1 cellular context compared by ENCODE assay signal in the genomic region with DNA sequence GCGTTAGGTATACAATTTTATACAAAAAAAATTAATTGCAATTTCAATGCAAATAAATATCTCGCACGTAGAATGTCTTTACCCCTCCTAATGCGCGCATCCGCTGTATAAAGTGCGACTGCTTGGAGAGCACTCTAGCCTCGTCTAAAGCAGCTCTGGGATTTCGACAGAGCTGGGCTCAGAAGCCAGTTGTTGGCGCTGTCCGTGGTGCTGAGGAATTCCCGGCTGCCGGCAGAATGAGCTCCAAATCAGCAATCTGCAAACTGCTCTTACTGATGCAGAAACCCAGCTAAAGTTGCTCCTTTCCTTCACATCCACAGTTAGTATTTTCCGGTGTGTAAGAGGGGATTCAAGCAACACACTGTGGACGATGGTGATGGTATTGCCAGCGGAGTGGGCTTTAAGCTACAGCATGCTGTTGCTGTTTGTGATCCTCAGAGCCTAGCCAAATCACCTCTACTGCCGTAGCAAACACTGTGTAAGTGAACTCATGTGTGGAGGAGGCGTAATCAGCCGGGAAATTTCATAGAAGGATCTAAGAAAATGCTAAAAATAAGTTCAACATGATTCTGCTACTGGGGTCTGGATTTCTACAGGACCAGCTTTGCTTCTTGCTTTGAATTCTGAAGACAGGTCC.
A peak's percentile ranks its signal among the peaks of the same experiment; 100 is the strongest.
TF ChIP-seq lines count a peak whose summit lies in the region.

A gene (plus strand): TSS at position 137 of the 637 bp plus-strand sequence. CDS start 3,140 bp downstream, outside the sequence.

TF ChIP-seq in WTC11, 78 proteins besides CTCF, POLR2A, EP300 and RAD21 (continued from another document and continues in another):
- TF ChIP-seq SMAD3 (CRISPR knock-in tag; IDR thresholded peaks at IDR 0.05; ENCODE audit: borderline replicate concordance) = peak; percentile 91
- TF ChIP-seq, protein P1, sequence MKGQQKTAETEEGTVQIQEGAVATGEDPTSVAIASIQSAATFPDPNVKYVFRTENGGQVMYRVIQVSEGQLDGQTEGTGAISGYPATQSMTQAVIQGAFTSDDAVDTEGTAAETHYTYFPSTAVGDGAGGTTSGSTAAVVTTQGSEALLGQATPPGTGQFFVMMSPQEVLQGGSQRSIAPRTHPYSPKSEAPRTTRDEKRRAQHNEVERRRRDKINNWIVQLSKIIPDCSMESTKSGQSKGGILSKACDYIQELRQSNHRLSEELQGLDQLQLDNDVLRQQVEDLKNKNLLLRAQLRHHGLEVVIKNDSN (CRISPR knock-in tag; IDR thresholded peaks at IDR 0.05) = peak; percentile 66
- TF ChIP-seq, protein P2, sequence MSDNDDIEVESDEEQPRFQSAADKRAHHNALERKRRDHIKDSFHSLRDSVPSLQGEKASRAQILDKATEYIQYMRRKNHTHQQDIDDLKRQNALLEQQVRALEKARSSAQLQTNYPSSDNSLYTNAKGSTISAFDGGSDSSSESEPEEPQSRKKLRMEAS (CRISPR knock-in tag; IDR thresholded peaks at IDR 0.05) = peak; percentile 45; the same call in 1 of the 2 replicates
- TF ChIP-seq, protein P3, sequence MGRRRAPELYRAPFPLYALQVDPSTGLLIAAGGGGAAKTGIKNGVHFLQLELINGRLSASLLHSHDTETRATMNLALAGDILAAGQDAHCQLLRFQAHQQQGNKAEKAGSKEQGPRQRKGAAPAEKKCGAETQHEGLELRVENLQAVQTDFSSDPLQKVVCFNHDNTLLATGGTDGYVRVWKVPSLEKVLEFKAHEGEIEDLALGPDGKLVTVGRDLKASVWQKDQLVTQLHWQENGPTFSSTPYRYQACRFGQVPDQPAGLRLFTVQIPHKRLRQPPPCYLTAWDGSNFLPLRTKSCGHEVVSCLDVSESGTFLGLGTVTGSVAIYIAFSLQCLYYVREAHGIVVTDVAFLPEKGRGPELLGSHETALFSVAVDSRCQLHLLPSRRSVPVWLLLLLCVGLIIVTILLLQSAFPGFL (CRISPR knock-in tag; IDR thresholded peaks at IDR 0.05; ENCODE audit: borderline replicate concordance) = no peak
- peak; percentile 72; the same call in 1 of the 2 replicates for TF ChIP-seq MYBL2 (CRISPR knock-in tag; IDR thresholded peaks at IDR 0.05)
- no peak for TF ChIP-seq ZNF396 (CRISPR knock-in tag; IDR thresholded peaks at IDR 0.05; ENCODE audit: borderline replicate concordance)
- TF ChIP-seq SOX15 (CRISPR knock-in tag; IDR thresholded peaks at IDR 0.05) = no peak
- 0 out of 2 replicates have a peak, but pooled peaks have one; percentile 67 for TF ChIP-seq ELF4 (CRISPR knock-in tag; IDR thresholded peaks at IDR 0.05; ENCODE audit: low read depth)
- no peak for TF ChIP-seq NR1H2 (CRISPR knock-in tag; IDR thresholded peaks at IDR 0.05)
- TF ChIP-seq FOXP1 (CRISPR knock-in tag; IDR thresholded peaks at IDR 0.05; ENCODE audit: borderline replicate concordance) = peak; percentile 92
- peak; percentile 68; the same call in 1 of the 2 replicates for TF ChIP-seq JUN (CRISPR knock-in tag; IDR thresholded peaks at IDR 0.05)
- TF ChIP-seq, protein P4, sequence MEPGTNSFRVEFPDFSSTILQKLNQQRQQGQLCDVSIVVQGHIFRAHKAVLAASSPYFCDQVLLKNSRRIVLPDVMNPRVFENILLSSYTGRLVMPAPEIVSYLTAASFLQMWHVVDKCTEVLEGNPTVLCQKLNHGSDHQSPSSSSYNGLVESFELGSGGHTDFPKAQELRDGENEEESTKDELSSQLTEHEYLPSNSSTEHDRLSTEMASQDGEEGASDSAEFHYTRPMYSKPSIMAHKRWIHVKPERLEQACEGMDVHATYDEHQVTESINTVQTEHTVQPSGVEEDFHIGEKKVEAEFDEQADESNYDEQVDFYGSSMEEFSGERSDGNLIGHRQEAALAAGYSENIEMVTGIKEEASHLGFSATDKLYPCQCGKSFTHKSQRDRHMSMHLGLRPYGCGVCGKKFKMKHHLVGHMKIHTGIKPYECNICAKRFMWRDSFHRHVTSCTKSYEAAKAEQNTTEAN (CRISPR knock-in tag; IDR thresholded peaks at IDR 0.05) = peak; percentile 81; the same call in 1 of the 2 replicates
- TF ChIP-seq, protein P5, sequence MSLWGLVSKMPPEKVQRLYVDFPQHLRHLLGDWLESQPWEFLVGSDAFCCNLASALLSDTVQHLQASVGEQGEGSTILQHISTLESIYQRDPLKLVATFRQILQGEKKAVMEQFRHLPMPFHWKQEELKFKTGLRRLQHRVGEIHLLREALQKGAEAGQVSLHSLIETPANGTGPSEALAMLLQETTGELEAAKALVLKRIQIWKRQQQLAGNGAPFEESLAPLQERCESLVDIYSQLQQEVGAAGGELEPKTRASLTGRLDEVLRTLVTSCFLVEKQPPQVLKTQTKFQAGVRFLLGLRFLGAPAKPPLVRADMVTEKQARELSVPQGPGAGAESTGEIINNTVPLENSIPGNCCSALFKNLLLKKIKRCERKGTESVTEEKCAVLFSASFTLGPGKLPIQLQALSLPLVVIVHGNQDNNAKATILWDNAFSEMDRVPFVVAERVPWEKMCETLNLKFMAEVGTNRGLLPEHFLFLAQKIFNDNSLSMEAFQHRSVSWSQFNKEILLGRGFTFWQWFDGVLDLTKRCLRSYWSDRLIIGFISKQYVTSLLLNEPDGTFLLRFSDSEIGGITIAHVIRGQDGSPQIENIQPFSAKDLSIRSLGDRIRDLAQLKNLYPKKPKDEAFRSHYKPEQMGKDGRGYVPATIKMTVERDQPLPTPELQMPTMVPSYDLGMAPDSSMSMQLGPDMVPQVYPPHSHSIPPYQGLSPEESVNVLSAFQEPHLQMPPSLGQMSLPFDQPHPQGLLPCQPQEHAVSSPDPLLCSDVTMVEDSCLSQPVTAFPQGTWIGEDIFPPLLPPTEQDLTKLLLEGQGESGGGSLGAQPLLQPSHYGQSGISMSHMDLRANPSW (CRISPR knock-in tag; conservative IDR thresholded peaks at IDR 0.05; ENCODE audit: low read depth) = no peak
- TF ChIP-seq, protein P6, sequence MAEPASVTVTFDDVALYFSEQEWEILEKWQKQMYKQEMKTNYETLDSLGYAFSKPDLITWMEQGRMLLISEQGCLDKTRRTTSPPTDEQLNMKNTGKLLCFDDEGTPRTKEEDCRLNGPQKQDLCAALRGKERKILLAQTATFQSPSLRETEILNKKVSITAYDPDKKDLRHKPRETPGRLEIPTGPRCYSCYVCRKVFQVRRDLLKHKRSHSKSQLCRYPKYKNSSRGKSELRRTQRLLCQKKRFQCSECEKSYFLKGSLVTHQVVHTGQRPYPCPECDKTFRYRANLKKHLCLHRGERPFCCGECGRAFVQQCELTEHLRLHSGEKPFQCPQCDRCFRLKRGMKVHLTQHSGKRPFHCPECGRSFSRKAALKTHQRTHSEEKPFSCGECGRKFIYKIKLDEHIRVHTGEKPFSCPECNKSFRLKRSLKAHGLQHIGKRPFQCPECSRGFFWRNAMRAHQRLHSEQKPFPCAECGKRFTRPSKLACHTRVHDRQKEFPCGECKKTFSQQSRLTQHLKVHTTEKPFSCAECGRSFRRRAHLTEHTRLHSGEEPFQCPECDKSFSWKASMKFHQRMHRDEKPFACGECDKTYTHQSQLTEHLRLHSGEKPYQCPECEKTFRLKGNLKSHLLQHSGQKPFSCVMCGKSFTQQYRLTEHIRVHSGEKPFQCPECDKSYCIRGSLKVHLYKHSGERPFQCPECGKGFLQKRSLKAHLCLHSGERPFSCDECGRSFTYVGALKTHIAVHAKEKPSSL (CRISPR knock-in tag; conservative IDR thresholded peaks at IDR 0.05) = no peak
- TF ChIP-seq IRF2 (CRISPR knock-in tag; IDR thresholded peaks at IDR 0.05; ENCODE audit: borderline replicate concordance, low read depth) = no peak
- TF ChIP-seq RELA (CRISPR knock-in tag; IDR thresholded peaks at IDR 0.05; ENCODE audit: borderline replicate concordance) = no peak
- TF ChIP-seq, protein P7, sequence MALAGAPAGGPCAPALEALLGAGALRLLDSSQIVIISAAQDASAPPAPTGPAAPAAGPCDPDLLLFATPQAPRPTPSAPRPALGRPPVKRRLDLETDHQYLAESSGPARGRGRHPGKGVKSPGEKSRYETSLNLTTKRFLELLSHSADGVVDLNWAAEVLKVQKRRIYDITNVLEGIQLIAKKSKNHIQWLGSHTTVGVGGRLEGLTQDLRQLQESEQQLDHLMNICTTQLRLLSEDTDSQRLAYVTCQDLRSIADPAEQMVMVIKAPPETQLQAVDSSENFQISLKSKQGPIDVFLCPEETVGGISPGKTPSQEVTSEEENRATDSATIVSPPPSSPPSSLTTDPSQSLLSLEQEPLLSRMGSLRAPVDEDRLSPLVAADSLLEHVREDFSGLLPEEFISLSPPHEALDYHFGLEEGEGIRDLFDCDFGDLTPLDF (CRISPR knock-in tag; IDR thresholded peaks at IDR 0.05) = 0 out of 2 replicates have a peak, but pooled peaks have one; percentile 79
- TF ChIP-seq SP1 (CRISPR knock-in tag; conservative IDR thresholded peaks at IDR 0.05) = peak; percentile 53; the same call in 1 of the 2 replicates
- TF ChIP-seq, protein P8, sequence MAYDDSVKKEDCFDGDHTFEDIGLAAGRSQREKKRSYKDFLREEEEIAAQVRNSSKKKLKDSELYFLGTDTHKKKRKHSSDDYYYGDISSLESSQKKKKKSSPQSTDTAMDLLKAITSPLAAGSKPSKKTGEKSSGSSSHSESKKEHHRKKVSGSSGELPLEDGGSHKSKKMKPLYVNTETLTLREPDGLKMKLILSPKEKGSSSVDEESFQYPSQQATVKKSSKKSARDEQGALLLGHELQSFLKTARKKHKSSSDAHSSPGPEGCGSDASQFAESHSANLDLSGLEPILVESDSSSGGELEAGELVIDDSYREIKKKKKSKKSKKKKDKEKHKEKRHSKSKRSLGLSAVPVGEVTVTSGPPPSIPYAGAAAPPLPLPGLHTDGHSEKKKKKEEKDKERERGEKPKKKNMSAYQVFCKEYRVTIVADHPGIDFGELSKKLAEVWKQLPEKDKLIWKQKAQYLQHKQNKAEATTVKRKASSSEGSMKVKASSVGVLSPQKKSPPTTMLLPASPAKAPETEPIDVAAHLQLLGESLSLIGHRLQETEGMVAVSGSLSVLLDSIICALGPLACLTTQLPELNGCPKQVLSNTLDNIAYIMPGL (CRISPR knock-in tag; IDR thresholded peaks at IDR 0.05) = 0 out of 2 replicates have a peak, but pooled peaks have one; percentile 35
- TF ChIP-seq, protein P9, sequence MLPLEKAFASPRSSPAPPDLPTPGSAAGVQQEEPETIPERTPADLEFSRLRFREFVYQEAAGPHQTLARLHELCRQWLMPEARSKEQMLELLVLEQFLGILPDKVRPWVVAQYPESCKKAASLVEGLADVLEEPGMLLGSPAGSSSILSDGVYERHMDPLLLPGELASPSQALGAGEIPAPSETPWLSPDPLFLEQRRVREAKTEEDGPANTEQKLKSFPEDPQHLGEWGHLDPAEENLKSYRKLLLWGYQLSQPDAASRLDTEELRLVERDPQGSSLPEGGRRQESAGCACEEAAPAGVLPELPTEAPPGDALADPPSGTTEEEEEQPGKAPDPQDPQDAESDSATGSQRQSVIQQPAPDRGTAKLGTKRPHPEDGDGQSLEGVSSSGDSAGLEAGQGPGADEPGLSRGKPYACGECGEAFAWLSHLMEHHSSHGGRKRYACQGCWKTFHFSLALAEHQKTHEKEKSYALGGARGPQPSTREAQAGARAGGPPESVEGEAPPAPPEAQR (CRISPR knock-in tag; IDR thresholded peaks at IDR 0.05) = no peak
- TF ChIP-seq, protein P10, sequence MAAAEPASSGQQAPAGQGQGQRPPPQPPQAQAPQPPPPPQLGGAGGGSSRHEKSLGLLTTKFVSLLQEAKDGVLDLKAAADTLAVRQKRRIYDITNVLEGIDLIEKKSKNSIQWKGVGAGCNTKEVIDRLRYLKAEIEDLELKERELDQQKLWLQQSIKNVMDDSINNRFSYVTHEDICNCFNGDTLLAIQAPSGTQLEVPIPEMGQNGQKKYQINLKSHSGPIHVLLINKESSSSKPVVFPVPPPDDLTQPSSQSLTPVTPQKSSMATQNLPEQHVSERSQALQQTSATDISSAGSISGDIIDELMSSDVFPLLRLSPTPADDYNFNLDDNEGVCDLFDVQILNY (CRISPR knock-in tag; IDR thresholded peaks at IDR 0.05) = peak; percentile 56; the same call in 1 of the 2 replicates
- 0 out of 2 replicates have a peak, but pooled peaks have one; percentile 67 for TF ChIP-seq FOXK1 (CRISPR knock-in tag; IDR thresholded peaks at IDR 0.05)
- no peak for TF ChIP-seq KAT7 (CRISPR knock-in tag; IDR thresholded peaks at IDR 0.05; ENCODE audit: borderline replicate concordance)
- TF ChIP-seq ZNF423 (CRISPR knock-in tag; IDR thresholded peaks at IDR 0.05) = no peak
- TF ChIP-seq ESRRA (CRISPR knock-in tag; IDR thresholded peaks at IDR 0.05; ENCODE audit: borderline replicate concordance) = peak; percentile 62; the same call in 1 of the 2 replicates
- no peak for TF ChIP-seq ATF1 (CRISPR knock-in tag; IDR thresholded peaks at IDR 0.05)
- no peak for TF ChIP-seq JAZF1 (CRISPR knock-in tag; IDR thresholded peaks at IDR 0.05)
- no peak for TF ChIP-seq RORB (CRISPR knock-in tag; IDR thresholded peaks at IDR 0.05)
- peak; percentile 76; the same call in 1 of the 2 replicates for TF ChIP-seq ZBTB21 (CRISPR knock-in tag; IDR thresholded peaks at IDR 0.05; ENCODE audit: borderline replicate concordance)
- TF ChIP-seq, protein P11, sequence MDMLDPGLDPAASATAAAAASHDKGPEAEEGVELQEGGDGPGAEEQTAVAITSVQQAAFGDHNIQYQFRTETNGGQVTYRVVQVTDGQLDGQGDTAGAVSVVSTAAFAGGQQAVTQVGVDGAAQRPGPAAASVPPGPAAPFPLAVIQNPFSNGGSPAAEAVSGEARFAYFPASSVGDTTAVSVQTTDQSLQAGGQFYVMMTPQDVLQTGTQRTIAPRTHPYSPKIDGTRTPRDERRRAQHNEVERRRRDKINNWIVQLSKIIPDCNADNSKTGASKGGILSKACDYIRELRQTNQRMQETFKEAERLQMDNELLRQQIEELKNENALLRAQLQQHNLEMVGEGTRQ (CRISPR knock-in tag; IDR thresholded peaks at IDR 0.05) = 0 out of 2 replicates have a peak, but pooled peaks have one; percentile 24
- TF ChIP-seq, protein P12, sequence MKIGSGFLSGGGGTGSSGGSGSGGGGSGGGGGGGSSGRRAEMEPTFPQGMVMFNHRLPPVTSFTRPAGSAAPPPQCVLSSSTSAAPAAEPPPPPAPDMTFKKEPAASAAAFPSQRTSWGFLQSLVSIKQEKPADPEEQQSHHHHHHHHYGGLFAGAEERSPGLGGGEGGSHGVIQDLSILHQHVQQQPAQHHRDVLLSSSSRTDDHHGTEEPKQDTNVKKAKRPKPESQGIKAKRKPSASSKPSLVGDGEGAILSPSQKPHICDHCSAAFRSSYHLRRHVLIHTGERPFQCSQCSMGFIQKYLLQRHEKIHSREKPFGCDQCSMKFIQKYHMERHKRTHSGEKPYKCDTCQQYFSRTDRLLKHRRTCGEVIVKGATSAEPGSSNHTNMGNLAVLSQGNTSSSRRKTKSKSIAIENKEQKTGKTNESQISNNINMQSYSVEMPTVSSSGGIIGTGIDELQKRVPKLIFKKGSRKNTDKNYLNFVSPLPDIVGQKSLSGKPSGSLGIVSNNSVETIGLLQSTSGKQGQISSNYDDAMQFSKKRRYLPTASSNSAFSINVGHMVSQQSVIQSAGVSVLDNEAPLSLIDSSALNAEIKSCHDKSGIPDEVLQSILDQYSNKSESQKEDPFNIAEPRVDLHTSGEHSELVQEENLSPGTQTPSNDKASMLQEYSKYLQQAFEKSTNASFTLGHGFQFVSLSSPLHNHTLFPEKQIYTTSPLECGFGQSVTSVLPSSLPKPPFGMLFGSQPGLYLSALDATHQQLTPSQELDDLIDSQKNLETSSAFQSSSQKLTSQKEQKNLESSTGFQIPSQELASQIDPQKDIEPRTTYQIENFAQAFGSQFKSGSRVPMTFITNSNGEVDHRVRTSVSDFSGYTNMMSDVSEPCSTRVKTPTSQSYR (CRISPR knock-in tag; IDR thresholded peaks at IDR 0.05) = no peak; the same call in 1 of the 2 replicates
- TF ChIP-seq, protein P13, sequence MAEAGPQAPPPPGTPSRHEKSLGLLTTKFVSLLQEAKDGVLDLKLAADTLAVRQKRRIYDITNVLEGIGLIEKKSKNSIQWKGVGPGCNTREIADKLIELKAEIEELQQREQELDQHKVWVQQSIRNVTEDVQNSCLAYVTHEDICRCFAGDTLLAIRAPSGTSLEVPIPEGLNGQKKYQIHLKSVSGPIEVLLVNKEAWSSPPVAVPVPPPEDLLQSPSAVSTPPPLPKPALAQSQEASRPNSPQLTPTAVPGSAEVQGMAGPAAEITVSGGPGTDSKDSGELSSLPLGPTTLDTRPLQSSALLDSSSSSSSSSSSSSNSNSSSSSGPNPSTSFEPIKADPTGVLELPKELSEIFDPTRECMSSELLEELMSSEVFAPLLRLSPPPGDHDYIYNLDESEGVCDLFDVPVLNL (CRISPR knock-in tag; IDR thresholded peaks at IDR 0.05; ENCODE audit: borderline replicate concordance, low read depth) = 0 out of 2 replicates have a peak, but pooled peaks have one; percentile 50
- TF ChIP-seq GRHL2 (CRISPR knock-in tag; IDR thresholded peaks at IDR 0.05; ENCODE audit: insufficient replicate concordance, severe bottlenecking) = no peak
